In the genomic region with DNA sequence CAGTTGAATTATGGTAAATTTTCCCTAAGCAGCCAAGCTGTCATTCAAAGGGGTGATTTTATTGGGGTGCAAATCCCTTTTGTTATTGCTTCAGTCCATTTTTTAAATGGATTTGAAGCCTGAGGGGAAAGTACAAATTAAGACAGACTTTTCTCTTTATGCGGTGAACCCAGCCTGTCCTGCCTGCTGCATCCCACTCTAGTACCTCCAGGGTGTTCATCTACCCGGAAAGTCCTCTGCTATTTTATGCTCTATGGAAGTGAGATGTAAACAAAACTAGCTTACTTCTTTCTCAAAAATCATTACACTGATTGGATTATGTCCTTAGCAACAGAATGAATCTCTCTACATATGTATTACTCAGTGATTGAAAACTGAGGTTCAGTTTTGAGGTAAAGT, we compare ENCODE assay signal across 13 cellular contexts.
DNase-seq lines count a peak whose midpoint lies in the region; ATAC-seq and TF ChIP-seq lines count a peak whose summit lies in the region.
"Had no signal": no experiment of that assay in that cellular context is flagged by ENCODE, and none has a peak within 500 bp of the region (broad histone marks: within the 10 kb centered on the region; RNA-seq: fewer than 3 reads in every experiment).

No MANE protein-coding gene starts in this region.

- peak overlapping the region; percentile 47 for H3K27ac Mint-ChIP-seq in nephron progenitor cell
- H3K27ac Mint-ChIP-seq: activated T-cell treated with anti-CD3 and anti-CD28 coated beads, Interleukin-2, amount 50 U/mL, for 72 hours had no signal

- no peaks in the 10 kb centered on the region for H3K36me3 ChIP-seq in esophagus squamous epithelium
- H3K36me3 ChIP-seq in upper lobe of right lung = no peaks in the 10 kb centered on the region

- no peaks in the 10 kb centered on the region for H3K9me3 ChIP-seq in esophagus squamous epithelium
- peaks cover 5% of the 10 kb centered on the region for H3K9me3 ChIP-seq in upper lobe of right lung

- H3K4me1 ChIP-seq in esophagus squamous epithelium = peaks cover 4 to 25% (median 14%) of the 10 kb centered on the region in 3 donors
- H3K4me1 ChIP-seq in upper lobe of right lung = peaks cover 17% of the 10 kb centered on the region

- H3K4me3 Mint-ChIP-seq in nephron progenitor cell = no peak overlapping the region
- H3K4me3 Mint-ChIP-seq: activated T-cell treated with anti-CD3 and anti-CD28 coated beads, Interleukin-2, amount 50 U/mL, for 72 hours had no signal

- DNase-seq in DMS79 treated with DMSO at 0.1 percent for 48 hours (lab: John Stamatoyannopoulos, UW) (peak; percentile 17), DMS79 (lab: John Stamatoyannopoulos, UW) (no peak), esophagus squamous epithelium (lab: John Stamatoyannopoulos, UW) (no peak), nephron progenitor cell (no peak), upper lobe of right lung (no peak), NCI-H2196 treated with DMSO at 0.1 percent for 48 hours (lab: John Stamatoyannopoulos, UW; ENCODE audit: unreplicated experiment) (no peak)
- DNase-seq in stimulated activated naive CD4-positive, alpha-beta T cell treated with Interleukin-2 at 50 U/mL for 16 hours (lab: John Stamatoyannopoulos, UW) = no peak
- DNase-seq: activated T-cell treated with anti-CD3 and anti-CD28 coated beads, Interleukin-2, amount 50 U/mL, for 72 hours; KG1; left cardiac atrium; NCI-H2171; stimulated activated CD8-positive, alpha-beta memory T cell treated with anti-CD3 and anti-CD28 coated beads, Interleukin-4, amount 100 ng/mL, for 48 hours had no signal

- ATAC-seq in upper lobe of right lung (no peak), HG03457 (IDR thresholded peaks at IDR 0.05; ENCODE audit: unreplicated experiment) (no peak)
- ATAC-seq: activated T-cell treated with anti-CD3 and anti-CD28 coated beads, Interleukin-2, amount 50 U/mL, for 72 hours had no signal

- H3K4me1 Mint-ChIP-seq in nephron progenitor cell = no peaks in the 10 kb centered on the region

- TF ChIP-seq CTCF in esophagus squamous epithelium (IDR thresholded peaks at IDR 0.05) (no peak), nephron progenitor cell (IDR thresholded peaks at IDR 0.05) (no peak), upper lobe of right lung (IDR thresholded peaks at IDR 0.05) (no peak)

- H3K27me3 Mint-ChIP-seq in nephron progenitor cell (ENCODE audit: low read depth, poor library complexity) = no peaks in the 10 kb centered on the region

- H3K4me3 ChIP-seq in esophagus squamous epithelium = no peak overlapping the region
- no peak overlapping the region for H3K4me3 ChIP-seq in upper lobe of right lung

- H3K27me3 ChIP-seq in esophagus squamous epithelium (no peaks in the 10 kb centered on the region), upper lobe of right lung (no peaks in the 10 kb centered on the region)

- WGBS in esophagus squamous epithelium, 2 donors = 16 to 58% methylated on average over 2 of the region's 2 CpGs

- intact Hi-C loops in esophagus squamous epithelium (cut with DNase I) = no loop called here
- intact Hi-C loops in upper lobe of right lung (cut with DNase I) = no loop called here

- peaks cover 20% of the 10 kb centered on the region for H3K9me3 Mint-ChIP-seq in nephron progenitor cell

- no peak for TF ChIP-seq POLR2A in esophagus squamous epithelium (IDR thresholded peaks at IDR 0.05)

- H3K27ac ChIP-seq in esophagus squamous epithelium (peak overlapping the region; percentile 58 to 79 (median 66)), upper lobe of right lung (peak overlapping the region; percentile 77)

- no peaks in the 10 kb centered on the region for H3K36me3 Mint-ChIP-seq in nephron progenitor cell (ENCODE audit: low read depth)
